1 cellular context compared by ENCODE assay signal in the genomic region with DNA sequence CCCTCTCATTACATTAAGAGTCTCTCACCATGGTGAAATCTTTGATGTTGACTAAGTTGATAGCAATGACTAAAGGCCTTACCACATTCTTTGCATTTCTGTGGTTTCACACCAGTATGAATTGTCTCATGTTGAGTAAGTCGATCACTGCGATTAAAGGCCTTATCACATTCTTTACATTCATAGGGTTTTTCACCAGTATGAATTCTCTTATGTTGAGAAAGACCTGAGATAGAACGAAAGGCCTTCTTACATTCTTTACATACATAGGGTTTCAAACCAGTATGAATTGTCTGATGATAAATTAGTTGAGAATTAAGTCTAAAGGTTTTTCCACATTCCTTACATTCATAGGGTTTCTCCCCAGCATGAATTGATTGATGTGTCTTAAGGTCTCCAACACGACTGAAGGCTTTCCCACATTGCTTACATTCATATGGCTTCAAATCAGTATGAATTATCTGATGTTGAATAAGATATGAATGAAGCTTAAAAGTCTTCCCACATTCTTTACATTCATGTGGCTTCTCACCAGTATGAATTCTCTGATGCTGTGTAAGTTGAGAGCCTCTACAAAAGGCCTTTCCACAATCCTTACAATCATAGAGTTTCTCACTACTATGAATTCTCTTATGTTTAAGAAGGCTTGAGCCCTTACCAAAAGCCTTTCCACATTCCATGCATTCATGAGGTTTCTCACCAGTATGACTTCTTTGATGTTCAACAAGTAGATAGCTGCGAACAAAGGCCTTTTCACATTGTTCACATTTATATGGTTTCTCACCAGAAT.
TF ChIP-seq lines count a peak whose summit lies in the region.

No MANE protein-coding gene starts in this region.

TF ChIP-seq in HepG2, 621 proteins besides CTCF, POLR2A, EP300 and RAD21:
- TF ChIP-seq, protein P1, sequence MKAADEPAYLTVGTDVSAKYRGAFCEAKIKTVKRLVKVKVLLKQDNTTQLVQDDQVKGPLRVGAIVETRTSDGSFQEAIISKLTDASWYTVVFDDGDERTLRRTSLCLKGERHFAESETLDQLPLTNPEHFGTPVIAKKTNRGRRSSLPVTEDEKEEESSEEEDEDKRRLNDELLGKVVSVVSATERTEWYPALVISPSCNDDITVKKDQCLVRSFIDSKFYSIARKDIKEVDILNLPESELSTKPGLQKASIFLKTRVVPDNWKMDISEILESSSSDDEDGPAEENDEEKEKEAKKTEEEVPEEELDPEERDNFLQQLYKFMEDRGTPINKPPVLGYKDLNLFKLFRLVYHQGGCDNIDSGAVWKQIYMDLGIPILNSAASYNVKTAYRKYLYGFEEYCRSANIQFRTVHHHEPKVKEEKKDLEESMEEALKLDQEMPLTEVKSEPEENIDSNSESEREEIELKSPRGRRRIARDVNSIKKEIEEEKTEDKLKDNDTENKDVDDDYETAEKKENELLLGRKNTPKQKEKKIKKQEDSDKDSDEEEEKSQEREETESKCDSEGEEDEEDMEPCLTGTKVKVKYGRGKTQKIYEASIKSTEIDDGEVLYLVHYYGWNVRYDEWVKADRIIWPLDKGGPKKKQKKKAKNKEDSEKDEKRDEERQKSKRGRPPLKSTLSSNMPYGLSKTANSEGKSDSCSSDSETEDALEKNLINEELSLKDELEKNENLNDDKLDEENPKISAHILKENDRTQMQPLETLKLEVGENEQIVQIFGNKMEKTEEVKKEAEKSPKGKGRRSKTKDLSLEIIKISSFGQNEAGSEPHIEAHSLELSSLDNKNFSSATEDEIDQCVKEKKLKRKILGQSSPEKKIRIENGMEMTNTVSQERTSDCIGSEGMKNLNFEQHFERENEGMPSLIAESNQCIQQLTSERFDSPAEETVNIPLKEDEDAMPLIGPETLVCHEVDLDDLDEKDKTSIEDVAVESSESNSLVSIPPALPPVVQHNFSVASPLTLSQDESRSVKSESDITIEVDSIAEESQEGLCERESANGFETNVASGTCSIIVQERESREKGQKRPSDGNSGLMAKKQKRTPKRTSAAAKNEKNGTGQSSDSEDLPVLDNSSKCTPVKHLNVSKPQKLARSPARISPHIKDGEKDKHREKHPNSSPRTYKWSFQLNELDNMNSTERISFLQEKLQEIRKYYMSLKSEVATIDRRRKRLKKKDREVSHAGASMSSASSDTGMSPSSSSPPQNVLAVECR (CRISPR knock-in tag; IDR thresholded peaks at IDR 0.05; ENCODE audit: borderline replicate concordance): no peak
- TF ChIP-seq ZFP37 (CRISPR knock-in tag; IDR thresholded peaks at IDR 0.05; ENCODE audit: borderline replicate concordance): no peak
- no peak for TF ChIP-seq PAWR (CRISPR knock-in tag; IDR thresholded peaks at IDR 0.05; ENCODE audit: borderline replicate concordance)
- peak; percentile 82; the same call in 1 of the 2 replicates for TF ChIP-seq ZNF274 (CRISPR knock-in tag; IDR thresholded peaks at IDR 0.05)
